Comparison of ENCODE assay signal across 8 cellular contexts in genomic region chr1:1630191-1630964, GRCh38. TPM values are rescaled to one million over a fixed set of nuclear protein-coding genes. Genes with fewer than 3 reads are reported as not detected.
DNase-seq lines count a peak whose midpoint lies in the region; ATAC-seq and TF ChIP-seq lines count a peak whose summit lies in the region.

No MANE protein-coding gene starts in this region.

- WGBS in right cardiac atrium, result 31% methylated on average over 80 of the region's 81 CpGs

- intact Hi-C loops in right cardiac atrium (cut with DNase I), result no loop called here

- H3K27me3 ChIP-seq in Peyer's patch (peaks cover 0 to 17% of the 10 kb centered on the region in 2 donors), right cardiac atrium (ENCODE audit: control insufficient read depth, insufficient read depth) (no peaks in the 10 kb centered on the region), WERI-Rb-1 (ENCODE audit: insufficient read depth, low read depth, severe bottlenecking) (no peaks in the 10 kb centered on the region)

- peak; percentile 83 to 95 (median 89) for DNase-seq in Peyer's patch
- peak; percentile 90 to 96 for DNase-seq in activated naive CD4-positive, alpha-beta T cell treated with anti-CD3 and anti-CD28 coated beads, Interleukin-2, amount 50 U/mL, for 72 hours (ENCODE audit: low spot score in 2 of 2)
- peak; percentile 83 to 93 (median 92) for DNase-seq in right cardiac atrium
- peak; percentile 83 to 90 for DNase-seq in stimulated activated CD4-positive, alpha-beta T cell treated with anti-CD3 and anti-CD28 coated beads, Interleukin-1b, Interleukin-23, amount 100 ng/mL, for 4 hours (ENCODE audit: low read depth in 2 of 2)
- DNase-seq in WERI-Rb-1, result no peak
- DNase-seq in GOT3 (lab: John Stamatoyannopoulos, UW), result no peak

- peak overlapping the region; percentile 77 to 83 for H3K27ac Mint-ChIP-seq in activated naive CD4-positive, alpha-beta T cell treated with anti-CD3 and anti-CD28 coated beads, Interleukin-2, amount 50 U/mL, for 72 hours

- ATAC-seq in GM18505 (IDR thresholded peaks at IDR 0.05; ENCODE audit: unreplicated experiment), result peak; percentile 58
- ATAC-seq in HG03135 (IDR thresholded peaks at IDR 0.05; ENCODE audit: unreplicated experiment), result peak; percentile 64
- peak; percentile 84 to 86 for ATAC-seq in activated naive CD4-positive, alpha-beta T cell treated with anti-CD3 and anti-CD28 coated beads, Interleukin-2, amount 50 U/mL, for 72 hours
- ATAC-seq in right cardiac atrium, result peak; percentile 17 to 30

- no peaks in the 10 kb centered on the region for H3K9me3 ChIP-seq in Peyer's patch
- no peaks in the 10 kb centered on the region for H3K9me3 ChIP-seq in right cardiac atrium (ENCODE audit: control insufficient read depth, low read length)
- no peaks in the 10 kb centered on the region for H3K9me3 ChIP-seq in WERI-Rb-1 (ENCODE audit: severe bottlenecking)

- TF ChIP-seq POLR2A in GM18505 (IDR thresholded peaks at IDR 0.05; ENCODE audit: borderline replicate concordance, extremely low read depth, insufficient read depth, insufficient read length) (peak; percentile 18), Peyer's patch (IDR thresholded peaks at IDR 0.05) (peak; percentile 15 to 61)

- H3K9me3 Mint-ChIP-seq in activated naive CD4-positive, alpha-beta T cell treated with anti-CD3 and anti-CD28 coated beads, Interleukin-2, amount 50 U/mL, for 72 hours, result no peaks in the 10 kb centered on the region

- TF ChIP-seq CTCF in Peyer's patch (IDR thresholded peaks at IDR 0.05) (peak in 1 of 6 experiments; percentile 11), WERI-Rb-1 (IDR thresholded peaks at IDR 0.05; ENCODE audit: low read depth, low read length) (no peak)

- H3K36me3 ChIP-seq in Peyer's patch (peaks cover 0 to 13% (median 0%) of the 10 kb centered on the region in 3 donors), WERI-Rb-1 (no peaks in the 10 kb centered on the region)

- H3K36me3 Mint-ChIP-seq in activated naive CD4-positive, alpha-beta T cell treated with anti-CD3 and anti-CD28 coated beads, Interleukin-2, amount 50 U/mL, for 72 hours, result peaks cover 0 to 5% of the 10 kb centered on the region in 2 donors

- H3K4me1 ChIP-seq in Peyer's patch, result peaks cover 3 to 34% (median 18%) of the 10 kb centered on the region in 4 donors
- no peaks in the 10 kb centered on the region for H3K4me1 ChIP-seq in right cardiac atrium (ENCODE audit: control insufficient read depth, insufficient read depth, low read length)

- peak overlapping the region; percentile 41 to 56 (median 51) for H3K4me3 ChIP-seq in Peyer's patch
- peak overlapping the region; percentile 6 for H3K4me3 ChIP-seq in right cardiac atrium (ENCODE audit: low read length)
- no peak overlapping the region for H3K4me3 ChIP-seq in WERI-Rb-1 (ENCODE audit: low read depth, low read length)

- peak overlapping the region; percentile 82 to 91 (median 84) for H3K27ac ChIP-seq in Peyer's patch
- no peak overlapping the region for H3K27ac ChIP-seq in right cardiac atrium (ENCODE audit: low read length)
- H3K27ac ChIP-seq in WERI-Rb-1, result no peak overlapping the region

RNA-seq across cellular contexts. Expression of gene MMP23B, which starts 1.6 kb away (rescaled TPM):
- total RNA-seq in Peyer's patch (1 to 10 TPM; 1.8 to 5.9 (median 4.1) TPM), right cardiac atrium (10 to 100 TPM; 18.7 to 22.4 (median 19.9) TPM)
- total RNA-seq in activated naive CD4-positive, alpha-beta T cell treated with anti-CD3 and anti-CD28 coated beads, Interleukin-2, amount 50 U/mL, for 72 hours, result 1 to 10 TPM; 1.6 to 2.7 TPM
- 15.8 TPM for polyA plus RNA-seq in right cardiac atrium

RNA-seq across cellular contexts. Expression of gene MIB2, which starts 15.1 kb away (rescaled TPM):
- total RNA-seq in Peyer's patch (100 to 1,000 TPM in 3 of 4 donors, 10 to 100 TPM in 1; 68.3 to 162 (median 113) TPM), right cardiac atrium (10 to 100 TPM; 49.5 to 77.8 (median 65.5) TPM)
- 10 to 100 TPM; 36.7 to 49.8 TPM for total RNA-seq in activated naive CD4-positive, alpha-beta T cell treated with anti-CD3 and anti-CD28 coated beads, Interleukin-2, amount 50 U/mL, for 72 hours
- 52.5 TPM for polyA plus RNA-seq in right cardiac atrium

RNA-seq across cellular contexts. Expression of gene CDK11B, which starts 28.4 kb away (rescaled TPM):
- total RNA-seq in Peyer's patch (100 to 1,000 TPM in 1 of 4 donors, 10 to 100 TPM in 3; 25.7 to 124 (median 40.9) TPM), right cardiac atrium (10 to 100 TPM; 18.8 to 20.6 (median 19.7) TPM)
- total RNA-seq in activated naive CD4-positive, alpha-beta T cell treated with anti-CD3 and anti-CD28 coated beads, Interleukin-2, amount 50 U/mL, for 72 hours, result 10 to 100 TPM; 32.7 to 41.0 TPM
- 27.0 TPM for polyA plus RNA-seq in right cardiac atrium

RNA-seq across cellular contexts. Expression of gene FNDC10, which starts 30.4 kb away (rescaled TPM):
- total RNA-seq in Peyer's patch, result 1 to 10 TPM; 4.1 to 6.9 (median 5.7) TPM
- total RNA-seq in activated naive CD4-positive, alpha-beta T cell treated with anti-CD3 and anti-CD28 coated beads, Interleukin-2, amount 50 U/mL, for 72 hours, result 1 to 10 TPM in 1 of 2 donors, under 1 TPM in 1; 0.18 to 2.9 TPM
- total RNA-seq in right cardiac atrium, result under 1 TPM; 0.47 to 0.97 (median 0.80) TPM
- 0.68 TPM for polyA plus RNA-seq in right cardiac atrium

RNA-seq across cellular contexts. Expression of gene SSU72, which starts 55.7 kb away (rescaled TPM):
- total RNA-seq in Peyer's patch (100 to 1,000 TPM; 146 to 182 (median 163) TPM), right cardiac atrium (100 to 1,000 TPM; 112 to 115 (median 113) TPM)
- 100 to 1,000 TPM in 1 of 2 donors, 10 to 100 TPM in 1; 82.9 to 121 TPM for total RNA-seq in activated naive CD4-positive, alpha-beta T cell treated with anti-CD3 and anti-CD28 coated beads, Interleukin-2, amount 50 U/mL, for 72 hours
- polyA plus RNA-seq in right cardiac atrium, result 130 TPM

Comparison
In these comparisons a context has a peak if more than half of its experiments do, and no peak if none do; other contexts are left out.
1. ATAC-seq: peak in every context shown above with its lines; median percentile 85 in activated naive CD4-positive, alpha-beta T cell treated with anti-CD3 and anti-CD28 coated beads, Interleukin-2, amount 50 U/mL, for 72 hours; 64 in HG03135; 58 in GM18505; 24 in right cardiac atrium.
2. DNase-seq: peak in Peyer's patch (3 of 3), activated naive CD4-positive, alpha-beta T cell treated with anti-CD3 and anti-CD28 coated beads, Interleukin-2, amount 50 U/mL, for 72 hours (2 of 2), right cardiac atrium (3 of 3) and stimulated activated CD4-positive, alpha-beta T cell treated with anti-CD3 and anti-CD28 coated beads, Interleukin-1b, Interleukin-23, amount 100 ng/mL, for 4 hours (2 of 2); none in WERI-Rb-1 (single experiment) and GOT3 (single experiment).
3. H3K27ac ChIP-seq: peak in Peyer's patch (4 of 4); none in right cardiac atrium (single experiment) and WERI-Rb-1 (single experiment).